In the genomic region with DNA sequence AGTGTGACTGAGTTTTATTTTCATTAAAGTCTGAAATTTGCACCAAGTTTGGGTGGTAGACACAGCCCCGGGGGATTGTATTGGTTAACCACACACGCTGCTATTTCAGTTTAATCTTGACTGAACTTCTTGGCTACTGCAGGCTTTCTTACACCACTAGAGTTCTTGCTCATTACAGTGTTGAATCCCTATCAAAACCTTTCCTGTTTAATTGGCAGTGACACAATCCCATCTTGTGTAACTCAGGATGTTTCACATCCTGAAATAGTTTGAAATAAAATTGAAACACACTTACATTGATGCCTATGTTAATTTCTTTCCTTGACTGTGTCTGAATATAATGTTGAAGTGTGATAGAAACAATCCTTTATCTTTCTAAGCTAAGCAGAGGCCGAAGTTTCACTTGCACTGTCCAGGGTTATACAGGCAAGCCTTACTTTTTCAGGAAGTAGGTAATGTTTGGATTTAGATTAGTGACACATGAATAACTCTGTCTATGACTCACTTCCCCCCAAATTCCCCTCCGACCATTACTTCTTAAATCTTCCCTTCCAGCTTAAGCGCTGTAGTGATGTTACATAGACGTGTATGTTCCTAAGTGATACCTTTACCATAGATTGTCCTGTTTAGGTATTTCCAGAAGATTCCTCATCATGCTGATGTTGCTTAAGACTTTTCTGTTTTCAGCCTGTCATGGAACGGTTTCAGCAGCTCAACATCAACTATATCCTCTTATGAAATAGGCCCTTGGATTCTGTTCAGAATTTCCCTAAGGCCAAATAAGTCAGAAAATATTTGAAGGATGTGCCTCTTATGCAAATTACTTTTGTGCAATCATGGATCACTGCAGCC, we compare ENCODE assay signal across 1 cellular context.
TF ChIP-seq lines count a peak whose summit lies in the region.

No MANE protein-coding gene starts in this region.

TF ChIP-seq in K562, 482 proteins besides CTCF, POLR2A, EP300 and RAD21 (continued from another document and continues in another):
- TF ChIP-seq, protein P1, sequence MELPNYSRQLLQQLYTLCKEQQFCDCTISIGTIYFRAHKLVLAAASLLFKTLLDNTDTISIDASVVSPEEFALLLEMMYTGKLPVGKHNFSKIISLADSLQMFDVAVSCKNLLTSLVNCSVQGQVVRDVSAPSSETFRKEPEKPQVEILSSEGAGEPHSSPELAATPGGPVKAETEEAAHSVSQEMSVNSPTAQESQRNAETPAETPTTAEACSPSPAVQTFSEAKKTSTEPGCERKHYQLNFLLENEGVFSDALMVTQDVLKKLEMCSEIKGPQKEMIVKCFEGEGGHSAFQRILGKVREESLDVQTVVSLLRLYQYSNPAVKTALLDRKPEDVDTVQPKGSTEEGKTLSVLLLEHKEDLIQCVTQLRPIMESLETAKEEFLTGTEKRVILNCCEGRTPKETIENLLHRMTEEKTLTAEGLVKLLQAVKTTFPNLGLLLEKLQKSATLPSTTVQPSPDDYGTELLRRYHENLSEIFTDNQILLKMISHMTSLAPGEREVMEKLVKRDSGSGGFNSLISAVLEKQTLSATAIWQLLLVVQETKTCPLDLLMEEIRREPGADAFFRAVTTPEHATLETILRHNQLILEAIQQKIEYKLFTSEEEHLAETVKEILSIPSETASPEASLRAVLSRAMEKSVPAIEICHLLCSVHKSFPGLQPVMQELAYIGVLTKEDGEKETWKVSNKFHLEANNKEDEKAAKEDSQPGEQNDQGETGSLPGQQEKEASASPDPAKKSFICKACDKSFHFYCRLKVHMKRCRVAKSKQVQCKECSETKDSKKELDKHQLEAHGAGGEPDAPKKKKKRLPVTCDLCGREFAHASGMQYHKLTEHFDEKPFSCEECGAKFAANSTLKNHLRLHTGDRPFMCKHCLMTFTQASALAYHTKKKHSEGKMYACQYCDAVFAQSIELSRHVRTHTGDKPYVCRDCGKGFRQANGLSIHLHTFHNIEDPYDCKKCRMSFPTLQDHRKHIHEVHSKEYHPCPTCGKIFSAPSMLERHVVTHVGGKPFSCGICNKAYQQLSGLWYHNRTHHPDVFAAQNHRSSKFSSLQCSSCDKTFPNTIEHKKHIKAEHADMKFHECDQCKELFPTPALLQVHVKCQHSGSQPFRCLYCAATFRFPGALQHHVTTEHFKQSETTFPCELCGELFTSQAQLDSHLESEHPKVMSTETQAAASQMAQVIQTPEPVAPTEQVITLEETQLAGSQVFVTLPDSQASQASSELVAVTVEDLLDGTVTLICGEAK (IDR thresholded peaks at IDR 0.05) = peak; percentile 75
- TF ChIP-seq, protein P1 (CRISPR knock-in tag; IDR thresholded peaks at IDR 0.05) = no peak
- no peak for TF ChIP-seq RBM39 (optimal IDR thresholded peaks at IDR 0.05; ENCODE audit: low read depth, low read length)
- TF ChIP-seq CREB1 (IDR thresholded peaks at IDR 0.05) = peak; percentile 73
- no peak for TF ChIP-seq CREB1 (CRISPR knock-in tag; IDR thresholded peaks at IDR 0.05)
- peak; percentile 96 for TF ChIP-seq DPF2 (IDR thresholded peaks at IDR 0.05)
- TF ChIP-seq RAD51 (IDR thresholded peaks at IDR 0.05; ENCODE audit: borderline replicate concordance, low read depth) = no peak
- no peak for TF ChIP-seq KDM5B (IDR thresholded peaks at IDR 0.05; ENCODE audit: insufficient replicate concordance, low read depth, low read length)
- TF ChIP-seq FOXO4 (CRISPR knock-in tag; IDR thresholded peaks at IDR 0.05) = 0 out of 2 replicates have a peak, but pooled peaks have one; percentile 55
- peak; percentile 95 for TF ChIP-seq ATF3 (IDR thresholded peaks at IDR 0.05)
- TF ChIP-seq ATF3 (CRISPR knock-in tag; conservative IDR thresholded peaks at IDR 0.05) = no peak
- TF ChIP-seq DMBX1 (CRISPR knock-in tag; IDR thresholded peaks at IDR 0.05; ENCODE audit: borderline replicate concordance) = 0 out of 2 replicates have a peak, but pooled peaks have one; percentile 34
- TF ChIP-seq, protein P2, sequence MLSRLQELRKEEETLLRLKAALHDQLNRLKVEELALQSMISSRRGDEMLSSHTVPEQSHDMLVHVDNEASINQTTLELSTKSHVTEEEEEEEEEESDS (CRISPR knock-in tag; IDR thresholded peaks at IDR 0.05) = no peak
- TF ChIP-seq, protein P3, sequence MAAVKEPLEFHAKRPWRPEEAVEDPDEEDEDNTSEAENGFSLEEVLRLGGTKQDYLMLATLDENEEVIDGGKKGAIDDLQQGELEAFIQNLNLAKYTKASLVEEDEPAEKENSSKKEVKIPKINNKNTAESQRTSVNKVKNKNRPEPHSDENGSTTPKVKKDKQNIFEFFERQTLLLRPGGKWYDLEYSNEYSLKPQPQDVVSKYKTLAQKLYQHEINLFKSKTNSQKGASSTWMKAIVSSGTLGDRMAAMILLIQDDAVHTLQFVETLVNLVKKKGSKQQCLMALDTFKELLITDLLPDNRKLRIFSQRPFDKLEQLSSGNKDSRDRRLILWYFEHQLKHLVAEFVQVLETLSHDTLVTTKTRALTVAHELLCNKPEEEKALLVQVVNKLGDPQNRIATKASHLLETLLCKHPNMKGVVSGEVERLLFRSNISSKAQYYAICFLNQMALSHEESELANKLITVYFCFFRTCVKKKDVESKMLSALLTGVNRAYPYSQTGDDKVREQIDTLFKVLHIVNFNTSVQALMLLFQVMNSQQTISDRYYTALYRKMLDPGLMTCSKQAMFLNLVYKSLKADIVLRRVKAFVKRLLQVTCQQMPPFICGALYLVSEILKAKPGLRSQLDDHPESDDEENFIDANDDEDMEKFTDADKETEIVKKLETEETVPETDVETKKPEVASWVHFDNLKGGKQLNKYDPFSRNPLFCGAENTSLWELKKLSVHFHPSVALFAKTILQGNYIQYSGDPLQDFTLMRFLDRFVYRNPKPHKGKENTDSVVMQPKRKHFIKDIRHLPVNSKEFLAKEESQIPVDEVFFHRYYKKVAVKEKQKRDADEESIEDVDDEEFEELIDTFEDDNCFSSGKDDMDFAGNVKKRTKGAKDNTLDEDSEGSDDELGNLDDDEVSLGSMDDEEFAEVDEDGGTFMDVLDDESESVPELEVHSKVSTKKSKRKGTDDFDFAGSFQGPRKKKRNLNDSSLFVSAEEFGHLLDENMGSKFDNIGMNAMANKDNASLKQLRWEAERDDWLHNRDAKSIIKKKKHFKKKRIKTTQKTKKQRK (IDR thresholded peaks at IDR 0.05; ENCODE audit: borderline replicate concordance, low read depth, low read length) = no peak
- TF ChIP-seq CEBPB (tag; IDR thresholded peaks at IDR 0.05) = peak; percentile 75
- peak; percentile 91 for TF ChIP-seq SMARCC2 (IDR thresholded peaks at IDR 0.05; ENCODE audit: low read depth)
- TF ChIP-seq, protein P4, sequence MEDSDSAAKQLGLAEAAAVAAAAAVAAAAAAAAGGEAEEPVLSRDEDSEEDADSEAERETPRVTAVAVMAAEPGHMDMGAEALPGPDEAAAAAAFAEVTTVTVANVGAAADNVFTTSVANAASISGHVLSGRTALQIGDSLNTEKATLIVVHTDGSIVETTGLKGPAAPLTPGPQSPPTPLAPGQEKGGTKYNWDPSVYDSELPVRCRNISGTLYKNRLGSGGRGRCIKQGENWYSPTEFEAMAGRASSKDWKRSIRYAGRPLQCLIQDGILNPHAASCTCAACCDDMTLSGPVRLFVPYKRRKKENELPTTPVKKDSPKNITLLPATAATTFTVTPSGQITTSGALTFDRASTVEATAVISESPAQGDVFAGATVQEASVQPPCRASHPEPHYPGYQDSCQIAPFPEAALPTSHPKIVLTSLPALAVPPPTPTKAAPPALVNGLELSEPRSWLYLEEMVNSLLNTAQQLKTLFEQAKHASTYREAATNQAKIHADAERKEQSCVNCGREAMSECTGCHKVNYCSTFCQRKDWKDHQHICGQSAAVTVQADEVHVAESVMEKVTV (CRISPR knock-in tag; IDR thresholded peaks at IDR 0.05) = 0 out of 2 replicates have a peak, but pooled peaks have one; percentile 37
- no peak for TF ChIP-seq ZNF740 (CRISPR knock-in tag; IDR thresholded peaks at IDR 0.05)
- TF ChIP-seq ZNF740 (tag; IDR thresholded peaks at IDR 0.05) = no peak
- no peak for TF ChIP-seq ZNF668 (CRISPR knock-in tag; IDR thresholded peaks at IDR 0.05)
- TF ChIP-seq RFX1 (IDR thresholded peaks at IDR 0.05) = no peak
- peak; percentile 55 for TF ChIP-seq FOS (IDR thresholded peaks at IDR 0.05; ENCODE audit: extremely low read depth, insufficient read length)
- peak; percentile 30; the same call in 1 of the 2 replicates for TF ChIP-seq MAFG (tag; conservative IDR thresholded peaks at IDR 0.05)
- peak; percentile 37; the same call in 1 of the 2 replicates for TF ChIP-seq MBD2 (IDR thresholded peaks at IDR 0.05; ENCODE audit: borderline replicate concordance, low read depth)
- peak; percentile 72 for TF ChIP-seq TEAD4 (IDR thresholded peaks at IDR 0.05; ENCODE audit: low read length)
- TF ChIP-seq TEAD4 (CRISPR knock-in tag; IDR thresholded peaks at IDR 0.05; ENCODE audit: borderline replicate concordance) = no peak
- 0 out of 2 replicates have a peak, but pooled peaks have one; percentile 62 for TF ChIP-seq HEY1 (CRISPR knock-in tag; IDR thresholded peaks at IDR 0.05; ENCODE audit: borderline replicate concordance)
- TF ChIP-seq MAFF (IDR thresholded peaks at IDR 0.05; ENCODE audit: low read length) = peak; percentile 43; the same call in 1 of the 2 replicates
- peak; percentile 23; the same call in 1 of the 2 replicates for TF ChIP-seq SOX6 (IDR thresholded peaks at IDR 0.05)
- peak; percentile 62; the same call in 1 of the 2 replicates for TF ChIP-seq ZKSCAN8 (CRISPR knock-in tag; IDR thresholded peaks at IDR 0.05)
- no peak for TF ChIP-seq NR2C2 (CRISPR knock-in tag; IDR thresholded peaks at IDR 0.05)
- TF ChIP-seq NR2C2 (tag; IDR thresholded peaks at IDR 0.05) = peak; percentile 53; the same call in 1 of the 2 replicates
- TF ChIP-seq MAZ (CRISPR knock-in tag; conservative IDR thresholded peaks at IDR 0.05 in 1 of 2, IDR thresholded peaks at IDR 0.05 in 1 of 2) = peak; percentile 15 to 40; a peak in 1 of 4 replicates
- peak; percentile 83 for TF ChIP-seq CREM (IDR thresholded peaks at IDR 0.05; ENCODE audit: low read depth)
- peak; percentile 90 for TF ChIP-seq JUN (IDR thresholded peaks at IDR 0.05; ENCODE audit: borderline replicate concordance, low read depth, low read length)
- 0 out of 2 replicates have a peak, but pooled peaks have one; percentile 19 for TF ChIP-seq JUN (CRISPR knock-in tag; IDR thresholded peaks at IDR 0.05; ENCODE audit: borderline replicate concordance)
- TF ChIP-seq POLR2H (tag; IDR thresholded peaks at IDR 0.05; ENCODE audit: low read depth) = peak; percentile 74
- TF ChIP-seq, protein P5, sequence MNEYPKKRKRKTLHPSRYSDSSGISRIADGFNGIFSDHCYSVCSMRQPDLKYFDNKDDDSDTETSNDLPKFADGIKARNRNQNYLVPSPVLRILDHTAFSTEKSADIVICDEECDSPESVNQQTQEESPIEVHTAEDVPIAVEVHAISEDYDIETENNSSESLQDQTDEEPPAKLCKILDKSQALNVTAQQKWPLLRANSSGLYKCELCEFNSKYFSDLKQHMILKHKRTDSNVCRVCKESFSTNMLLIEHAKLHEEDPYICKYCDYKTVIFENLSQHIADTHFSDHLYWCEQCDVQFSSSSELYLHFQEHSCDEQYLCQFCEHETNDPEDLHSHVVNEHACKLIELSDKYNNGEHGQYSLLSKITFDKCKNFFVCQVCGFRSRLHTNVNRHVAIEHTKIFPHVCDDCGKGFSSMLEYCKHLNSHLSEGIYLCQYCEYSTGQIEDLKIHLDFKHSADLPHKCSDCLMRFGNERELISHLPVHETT (CRISPR knock-in tag; conservative IDR thresholded peaks at IDR 0.05 in 1 of 2, IDR thresholded peaks at IDR 0.05 in 1 of 2) = 0 out of 4 replicates have a peak, but pooled peaks of 1 of the 2 experiments have one; percentile 15
